In the genomic region with DNA sequence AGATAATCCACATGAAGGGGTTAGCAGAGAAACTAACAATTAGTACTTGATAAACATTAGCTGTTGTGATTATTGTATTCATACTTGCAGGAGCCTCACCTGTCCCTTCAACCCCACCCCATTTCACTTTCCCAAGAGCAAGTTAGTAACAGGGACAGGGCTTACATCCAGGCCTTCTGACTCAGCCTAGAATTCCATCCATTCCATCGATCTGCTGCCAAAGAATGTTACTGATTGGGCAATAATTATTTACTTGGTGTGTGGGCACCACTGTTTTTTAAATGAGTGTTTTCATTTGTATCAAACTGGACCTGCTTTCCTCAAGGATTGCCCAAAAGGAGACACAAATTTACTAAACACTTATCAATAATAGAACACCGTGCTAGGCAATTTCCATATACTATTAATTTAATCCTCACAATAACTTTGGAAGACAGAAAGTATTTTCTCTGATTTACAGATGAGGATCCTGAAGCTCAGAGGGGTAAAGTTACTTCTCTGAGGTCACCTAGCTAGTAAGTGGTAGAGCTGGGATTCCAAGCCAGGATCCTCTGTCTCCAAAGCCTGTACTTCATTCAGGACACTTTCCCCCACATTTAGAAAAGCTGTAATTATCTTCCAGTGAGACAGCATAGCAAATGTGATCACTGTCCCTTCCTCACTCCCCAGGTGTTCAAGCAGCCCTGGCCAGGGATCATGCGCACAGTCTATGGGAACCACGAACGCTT, we compare ENCODE assay signal across 1 cellular context.
TF ChIP-seq lines count a peak whose summit lies in the region.

No MANE protein-coding gene starts in this region.

TF ChIP-seq in IMR-90, 13 proteins besides CTCF, POLR2A, EP300 and RAD21:
- peak; percentile 99 for TF ChIP-seq CEBPB (IDR thresholded peaks at IDR 0.05; ENCODE audit: low read depth, low read length)
- TF ChIP-seq BHLHE40 (IDR thresholded peaks at IDR 0.05; ENCODE audit: low read depth, low read length): no peak
- peak; percentile 69; the same call in 1 of the 2 replicates for TF ChIP-seq FOS (IDR thresholded peaks at IDR 0.05; ENCODE audit: low read depth, low read length)
- TF ChIP-seq NFE2L2 (IDR thresholded peaks at IDR 0.05; ENCODE audit: low read depth, low read length): peak; percentile 21; the same call in 1 of the 2 replicates
TF ChIP-seq in IMR-90: peak in this region for 3.
